In the genomic region with DNA sequence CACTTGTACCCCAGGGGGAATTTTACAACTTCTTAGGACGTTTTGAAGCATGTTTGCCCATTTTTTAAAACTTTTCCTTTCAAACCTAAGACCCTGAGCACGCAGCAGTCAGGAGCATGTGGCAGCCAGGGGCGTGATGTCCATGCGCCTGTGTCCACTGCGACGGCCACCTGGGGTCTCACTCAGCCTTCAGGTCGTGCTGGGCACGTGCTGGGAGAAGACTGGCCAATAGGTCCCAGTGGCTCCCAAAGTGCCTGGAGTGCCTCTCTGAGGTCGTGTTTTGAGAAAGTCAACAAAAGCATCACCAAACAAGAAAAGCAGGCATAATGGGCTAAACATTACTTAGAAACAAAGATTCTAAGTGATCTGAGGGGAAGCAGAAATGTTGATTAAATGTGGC, we compare ENCODE assay signal across 20 cellular contexts.
"Had no signal": no experiment of that assay in that cellular context is flagged by ENCODE, and none has a peak within 500 bp of the region (broad histone marks: within the 10 kb centered on the region; RNA-seq: fewer than 3 reads in every experiment).

No MANE protein-coding gene starts in this region.

- H3K27ac ChIP-seq: body of pancreas, cardiac muscle cell, heart left ventricle, lower lobe of right lung, upper lobe of left lung had no signal

- H3K4me2 ChIP-seq: smooth muscle cell had no signal

- H3K9me3 ChIP-seq: body of pancreas, heart left ventricle, lower lobe of right lung, upper lobe of left lung had no signal

- FAIRE-seq: islet of Langerhans had no signal

- H3K9me3 Mint-ChIP-seq: activated naive CD8-positive, alpha-beta T cell treated with anti-CD3 and anti-CD28 coated beads, Interleukin-2, amount 50 U/mL, for 24 hours; nephron had no signal

- H3K4me1 ChIP-seq: body of pancreas, heart left ventricle, lower lobe of right lung, upper lobe of left lung had no signal

- DNase-seq: activated CD4-positive, alpha-beta memory T cell treated with anti-CD3 and anti-CD28 coated beads for 36 hours; activated CD4-positive, alpha-beta T cell treated with anti-CD3 and anti-CD28 coated beads for 4 hours; activated CD4-positive, CD25-positive, alpha-beta regulatory T cell; activated CD8-positive, alpha-beta memory T cell treated with anti-CD3 and anti-CD28 coated beads, Interleukin-2, amount 10 ng/mL, durations not matched to agents 7 days and 5 days; activated gamma-delta T cell; activated naive CD4-positive, alpha-beta T cell treated with anti-CD3 and anti-CD28 coated beads, Interleukin-2, amount 50 U/mL, for 16 hours; activated naive CD8-positive, alpha-beta T cell treated with anti-CD3 and anti-CD28 coated beads, Interleukin-2, amount 50 U/mL, for 24 hours; activated T-cell treated with anti-CD3 and anti-CD28 coated beads for 4 hours; body of pancreas; heart left ventricle; left colon; lower lobe of right lung; stimulated activated CD4-positive, alpha-beta T cell treated with anti-CD3 and anti-CD28 coated beads, Interleukin-2, amount 100 ng/mL, for 48 hours; stimulated activated naive CD8-positive, alpha-beta T cell treated with anti-CD3 and anti-CD28 coated beads, Interleukin-15, Interleukin-2, amounts not matched to agents 100 U/mL and 50 U/mL, for 24 hours had no signal

- H3K4me1 Mint-ChIP-seq: activated CD8-positive, alpha-beta memory T cell treated with anti-CD3 and anti-CD28 coated beads, Interleukin-2, amount 10 ng/mL, durations not matched to agents 7 days and 5 days; activated naive CD8-positive, alpha-beta T cell treated with anti-CD3 and anti-CD28 coated beads, Interleukin-2, amount 50 U/mL, for 24 hours; nephron had no signal

- H3K27me3 Mint-ChIP-seq: activated CD4-positive, alpha-beta memory T cell treated with anti-CD3 and anti-CD28 coated beads for 36 hours; activated CD8-positive, alpha-beta memory T cell treated with anti-CD3 and anti-CD28 coated beads, Interleukin-2, amount 10 ng/mL, durations not matched to agents 7 days and 5 days; activated naive CD8-positive, alpha-beta T cell treated with anti-CD3 and anti-CD28 coated beads, Interleukin-2, amount 50 U/mL, for 24 hours had no signal

- ATAC-seq: activated CD8-positive, alpha-beta memory T cell treated with anti-CD3 and anti-CD28 coated beads, Interleukin-2, amount 10 ng/mL, durations not matched to agents 7 days and 5 days; activated naive CD8-positive, alpha-beta T cell treated with anti-CD3 and anti-CD28 coated beads, Interleukin-2, amount 50 U/mL, for 24 hours; body of pancreas; heart left ventricle; left colon; sciatic nerve; stimulated activated naive CD8-positive, alpha-beta T cell treated with anti-CD3 and anti-CD28 coated beads, Interleukin-15, Interleukin-2, amounts not matched to agents 100 U/mL and 50 U/mL, for 24 hours had no signal

- H3K4me3 ChIP-seq: body of pancreas, cardiac muscle cell, heart left ventricle, lower lobe of right lung, smooth muscle cell, upper lobe of left lung had no signal

- H3K4me3 Mint-ChIP-seq: activated CD4-positive, alpha-beta memory T cell treated with anti-CD3 and anti-CD28 coated beads for 36 hours; activated CD8-positive, alpha-beta memory T cell treated with anti-CD3 and anti-CD28 coated beads, Interleukin-2, amount 10 ng/mL, durations not matched to agents 7 days and 5 days; activated naive CD8-positive, alpha-beta T cell treated with anti-CD3 and anti-CD28 coated beads, Interleukin-2, amount 50 U/mL, for 24 hours; nephron had no signal

- H3K27ac Mint-ChIP-seq: activated CD4-positive, alpha-beta memory T cell treated with anti-CD3 and anti-CD28 coated beads for 36 hours; activated naive CD8-positive, alpha-beta T cell treated with anti-CD3 and anti-CD28 coated beads, Interleukin-2, amount 50 U/mL, for 24 hours had no signal

- H3K27me3 ChIP-seq: body of pancreas, cardiac muscle cell, heart left ventricle, upper lobe of left lung had no signal
